Comparison of ENCODE assay signal across 4 cellular contexts in the genomic region with DNA sequence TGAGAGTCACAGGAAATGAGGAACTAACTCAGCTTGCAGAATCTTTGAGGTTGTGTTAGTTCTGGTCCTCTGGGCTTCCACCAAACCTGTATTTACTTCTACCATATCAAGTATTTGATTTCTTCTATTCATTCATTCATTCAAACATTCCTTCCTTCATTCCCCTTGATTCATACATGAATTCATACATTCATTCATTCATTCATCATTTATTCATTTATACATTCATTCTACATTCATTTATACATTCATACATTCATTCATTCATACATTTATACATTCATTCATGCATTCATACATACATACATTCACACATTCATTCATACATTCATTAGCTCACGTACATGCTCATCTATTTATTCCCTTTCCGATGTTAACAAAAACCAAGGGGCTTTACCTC.
A peak's percentile ranks its signal among the peaks of the same experiment; 100 is the strongest.
TF ChIP-seq lines count a peak whose summit lies in the region.

No MANE protein-coding gene starts in this region.

TF ChIP-seq in HEK293, 187 proteins besides CTCF, POLR2A, EP300 and RAD21 (continues in another document):
- TF ChIP-seq, protein P1, sequence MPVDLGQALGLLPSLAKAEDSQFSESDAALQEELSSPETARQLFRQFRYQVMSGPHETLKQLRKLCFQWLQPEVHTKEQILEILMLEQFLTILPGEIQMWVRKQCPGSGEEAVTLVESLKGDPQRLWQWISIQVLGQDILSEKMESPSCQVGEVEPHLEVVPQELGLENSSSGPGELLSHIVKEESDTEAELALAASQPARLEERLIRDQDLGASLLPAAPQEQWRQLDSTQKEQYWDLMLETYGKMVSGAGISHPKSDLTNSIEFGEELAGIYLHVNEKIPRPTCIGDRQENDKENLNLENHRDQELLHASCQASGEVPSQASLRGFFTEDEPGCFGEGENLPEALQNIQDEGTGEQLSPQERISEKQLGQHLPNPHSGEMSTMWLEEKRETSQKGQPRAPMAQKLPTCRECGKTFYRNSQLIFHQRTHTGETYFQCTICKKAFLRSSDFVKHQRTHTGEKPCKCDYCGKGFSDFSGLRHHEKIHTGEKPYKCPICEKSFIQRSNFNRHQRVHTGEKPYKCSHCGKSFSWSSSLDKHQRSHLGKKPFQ (tag by site-specific recombination; IDR thresholded peaks at IDR 0.05) = no peak
- TF ChIP-seq, protein P2, sequence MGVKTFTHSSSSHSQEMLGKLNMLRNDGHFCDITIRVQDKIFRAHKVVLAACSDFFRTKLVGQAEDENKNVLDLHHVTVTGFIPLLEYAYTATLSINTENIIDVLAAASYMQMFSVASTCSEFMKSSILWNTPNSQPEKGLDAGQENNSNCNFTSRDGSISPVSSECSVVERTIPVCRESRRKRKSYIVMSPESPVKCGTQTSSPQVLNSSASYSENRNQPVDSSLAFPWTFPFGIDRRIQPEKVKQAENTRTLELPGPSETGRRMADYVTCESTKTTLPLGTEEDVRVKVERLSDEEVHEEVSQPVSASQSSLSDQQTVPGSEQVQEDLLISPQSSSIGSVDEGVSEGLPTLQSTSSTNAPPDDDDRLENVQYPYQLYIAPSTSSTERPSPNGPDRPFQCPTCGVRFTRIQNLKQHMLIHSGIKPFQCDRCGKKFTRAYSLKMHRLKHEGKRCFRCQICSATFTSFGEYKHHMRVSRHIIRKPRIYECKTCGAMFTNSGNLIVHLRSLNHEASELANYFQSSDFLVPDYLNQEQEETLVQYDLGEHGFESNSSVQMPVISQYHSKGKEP (tag by site-specific recombination; IDR thresholded peaks at IDR 0.05) = no peak
- TF ChIP-seq ZNF341 (tag by site-specific recombination; IDR thresholded peaks at IDR 0.05; ENCODE audit: low read depth) = no peak
- no peak for TF ChIP-seq SALL2 (tag by site-specific recombination; IDR thresholded peaks at IDR 0.05; ENCODE audit: borderline replicate concordance)
- TF ChIP-seq, protein P3, sequence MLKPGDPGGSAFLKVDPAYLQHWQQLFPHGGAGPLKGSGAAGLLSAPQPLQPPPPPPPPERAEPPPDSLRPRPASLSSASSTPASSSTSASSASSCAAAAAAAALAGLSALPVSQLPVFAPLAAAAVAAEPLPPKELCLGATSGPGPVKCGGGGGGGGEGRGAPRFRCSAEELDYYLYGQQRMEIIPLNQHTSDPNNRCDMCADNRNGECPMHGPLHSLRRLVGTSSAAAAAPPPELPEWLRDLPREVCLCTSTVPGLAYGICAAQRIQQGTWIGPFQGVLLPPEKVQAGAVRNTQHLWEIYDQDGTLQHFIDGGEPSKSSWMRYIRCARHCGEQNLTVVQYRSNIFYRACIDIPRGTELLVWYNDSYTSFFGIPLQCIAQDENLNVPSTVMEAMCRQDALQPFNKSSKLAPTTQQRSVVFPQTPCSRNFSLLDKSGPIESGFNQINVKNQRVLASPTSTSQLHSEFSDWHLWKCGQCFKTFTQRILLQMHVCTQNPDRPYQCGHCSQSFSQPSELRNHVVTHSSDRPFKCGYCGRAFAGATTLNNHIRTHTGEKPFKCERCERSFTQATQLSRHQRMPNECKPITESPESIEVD (tag by site-specific recombination; IDR thresholded peaks at IDR 0.05) = no peak
- no peak for TF ChIP-seq ZSCAN16 (tag by site-specific recombination; IDR thresholded peaks at IDR 0.05)
- 0 out of 2 replicates have a peak, but pooled peaks have one; percentile 52 for TF ChIP-seq ZNF24 (tag by site-specific recombination; IDR thresholded peaks at IDR 0.05)

TF ChIP-seq in GM12878, 131 proteins besides CTCF, POLR2A, EP300 and RAD21:
- TF ChIP-seq SUZ12 (IDR thresholded peaks at IDR 0.05; ENCODE audit: unreplicated experiment) = no peak
- TF ChIP-seq ZNF24 (IDR thresholded peaks at IDR 0.05) = peak; percentile 58; the same call in 1 of the 2 replicates
- no peak for TF ChIP-seq HDAC2 (IDR thresholded peaks at IDR 0.05)
- TF ChIP-seq NFXL1 (IDR thresholded peaks at IDR 0.05; ENCODE audit: borderline replicate concordance) = 0 out of 2 replicates have a peak, but pooled peaks have one; percentile 11

TF ChIP-seq in K562, 482 proteins besides CTCF, POLR2A, EP300 and RAD21:
- TF ChIP-seq RFX5 (IDR thresholded peaks at IDR 0.05; ENCODE audit: low read depth, low read length) (no peak), SRSF9 (IDR thresholded peaks at IDR 0.05; ENCODE audit: borderline replicate concordance, low read depth, low read length) (no peak), SLC30A9 (CRISPR knock-in tag; IDR thresholded peaks at IDR 0.05) (no peak), ZNF24 (IDR thresholded peaks at IDR 0.05) (peak; percentile 75)

TF ChIP-seq in HepG2, 621 proteins besides CTCF, POLR2A, EP300 and RAD21:
- no peak for TF ChIP-seq SMAD3 (CRISPR knock-in tag; IDR thresholded peaks at IDR 0.05)
- TF ChIP-seq, protein P4, sequence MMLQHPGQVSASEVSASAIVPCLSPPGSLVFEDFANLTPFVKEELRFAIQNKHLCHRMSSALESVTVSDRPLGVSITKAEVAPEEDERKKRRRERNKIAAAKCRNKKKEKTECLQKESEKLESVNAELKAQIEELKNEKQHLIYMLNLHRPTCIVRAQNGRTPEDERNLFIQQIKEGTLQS (CRISPR knock-in tag; IDR thresholded peaks at IDR 0.05) = no peak
- no peak for TF ChIP-seq GTF3A (CRISPR knock-in tag; conservative IDR thresholded peaks at IDR 0.05)
- no peak for TF ChIP-seq JARID2 (CRISPR knock-in tag; IDR thresholded peaks at IDR 0.05; ENCODE audit: insufficient replicate concordance)
- TF ChIP-seq, protein P5, sequence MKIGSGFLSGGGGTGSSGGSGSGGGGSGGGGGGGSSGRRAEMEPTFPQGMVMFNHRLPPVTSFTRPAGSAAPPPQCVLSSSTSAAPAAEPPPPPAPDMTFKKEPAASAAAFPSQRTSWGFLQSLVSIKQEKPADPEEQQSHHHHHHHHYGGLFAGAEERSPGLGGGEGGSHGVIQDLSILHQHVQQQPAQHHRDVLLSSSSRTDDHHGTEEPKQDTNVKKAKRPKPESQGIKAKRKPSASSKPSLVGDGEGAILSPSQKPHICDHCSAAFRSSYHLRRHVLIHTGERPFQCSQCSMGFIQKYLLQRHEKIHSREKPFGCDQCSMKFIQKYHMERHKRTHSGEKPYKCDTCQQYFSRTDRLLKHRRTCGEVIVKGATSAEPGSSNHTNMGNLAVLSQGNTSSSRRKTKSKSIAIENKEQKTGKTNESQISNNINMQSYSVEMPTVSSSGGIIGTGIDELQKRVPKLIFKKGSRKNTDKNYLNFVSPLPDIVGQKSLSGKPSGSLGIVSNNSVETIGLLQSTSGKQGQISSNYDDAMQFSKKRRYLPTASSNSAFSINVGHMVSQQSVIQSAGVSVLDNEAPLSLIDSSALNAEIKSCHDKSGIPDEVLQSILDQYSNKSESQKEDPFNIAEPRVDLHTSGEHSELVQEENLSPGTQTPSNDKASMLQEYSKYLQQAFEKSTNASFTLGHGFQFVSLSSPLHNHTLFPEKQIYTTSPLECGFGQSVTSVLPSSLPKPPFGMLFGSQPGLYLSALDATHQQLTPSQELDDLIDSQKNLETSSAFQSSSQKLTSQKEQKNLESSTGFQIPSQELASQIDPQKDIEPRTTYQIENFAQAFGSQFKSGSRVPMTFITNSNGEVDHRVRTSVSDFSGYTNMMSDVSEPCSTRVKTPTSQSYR (CRISPR knock-in tag; IDR thresholded peaks at IDR 0.05; ENCODE audit: borderline replicate concordance) = no peak
- TF ChIP-seq ZNF331 (CRISPR knock-in tag; IDR thresholded peaks at IDR 0.05) = no peak
- TF ChIP-seq NFIC (IDR thresholded peaks at IDR 0.05; ENCODE audit: low read length) = no peak
